2 cellular contexts compared by ENCODE assay signal in genomic region chr6:16265351-16266341, GRCh38.
TF ChIP-seq lines count a peak whose summit lies in the region.

No MANE protein-coding gene starts in this region.

TF ChIP-seq in endothelial cell of umbilical vein, 7 proteins besides CTCF, POLR2A, EP300 and RAD21 (continued from another document):
- TF ChIP-seq MAX (IDR thresholded peaks at IDR 0.05; ENCODE audit: insufficient read depth, insufficient read length) (no peak), JUN (IDR thresholded peaks at IDR 0.05; ENCODE audit: borderline replicate concordance, insufficient read depth, insufficient read length, low read depth) (no peak), FOS (IDR thresholded peaks at IDR 0.05; ENCODE audit: borderline replicate concordance, insufficient read depth, low read length) (no peak), MYC (IDR thresholded peaks at IDR 0.05; ENCODE audit: low read depth, low read length) (no peak), EZH2 (IDR thresholded peaks at IDR 0.05; ENCODE audit: borderline replicate concordance, low read depth, low read length, severe bottlenecking) (no peak), POLR2AphosphoS5 (IDR thresholded peaks at IDR 0.05; ENCODE audit: insufficient read depth, low read depth, low read length) (no peak)

TF ChIP-seq in SK-N-SH treated with all-trans-retinoic acid at 6 μM for 48 hours, 23 proteins besides CTCF, POLR2A, EP300 and RAD21 (continued from another document):
- TF ChIP-seq PATZ1 (CRISPR knock-in tag; IDR thresholded peaks at IDR 0.05; ENCODE audit: borderline replicate concordance): no peak
- TF ChIP-seq ZFP30 (CRISPR knock-in tag; IDR thresholded peaks at IDR 0.05): no peak
- no peak for TF ChIP-seq RARB (CRISPR knock-in tag; IDR thresholded peaks at IDR 0.05)
- no peak for TF ChIP-seq CSDC2 (CRISPR knock-in tag; IDR thresholded peaks at IDR 0.05)
- TF ChIP-seq ISL1 (CRISPR knock-in tag; IDR thresholded peaks at IDR 0.05): no peak
- no peak for TF ChIP-seq ZFP3 (CRISPR knock-in tag; IDR thresholded peaks at IDR 0.05)
- no peak for TF ChIP-seq TSHZ2 (CRISPR knock-in tag; IDR thresholded peaks at IDR 0.05)
- no peak for TF ChIP-seq OSR1 (CRISPR knock-in tag; IDR thresholded peaks at IDR 0.05)
